In the genomic region with DNA sequence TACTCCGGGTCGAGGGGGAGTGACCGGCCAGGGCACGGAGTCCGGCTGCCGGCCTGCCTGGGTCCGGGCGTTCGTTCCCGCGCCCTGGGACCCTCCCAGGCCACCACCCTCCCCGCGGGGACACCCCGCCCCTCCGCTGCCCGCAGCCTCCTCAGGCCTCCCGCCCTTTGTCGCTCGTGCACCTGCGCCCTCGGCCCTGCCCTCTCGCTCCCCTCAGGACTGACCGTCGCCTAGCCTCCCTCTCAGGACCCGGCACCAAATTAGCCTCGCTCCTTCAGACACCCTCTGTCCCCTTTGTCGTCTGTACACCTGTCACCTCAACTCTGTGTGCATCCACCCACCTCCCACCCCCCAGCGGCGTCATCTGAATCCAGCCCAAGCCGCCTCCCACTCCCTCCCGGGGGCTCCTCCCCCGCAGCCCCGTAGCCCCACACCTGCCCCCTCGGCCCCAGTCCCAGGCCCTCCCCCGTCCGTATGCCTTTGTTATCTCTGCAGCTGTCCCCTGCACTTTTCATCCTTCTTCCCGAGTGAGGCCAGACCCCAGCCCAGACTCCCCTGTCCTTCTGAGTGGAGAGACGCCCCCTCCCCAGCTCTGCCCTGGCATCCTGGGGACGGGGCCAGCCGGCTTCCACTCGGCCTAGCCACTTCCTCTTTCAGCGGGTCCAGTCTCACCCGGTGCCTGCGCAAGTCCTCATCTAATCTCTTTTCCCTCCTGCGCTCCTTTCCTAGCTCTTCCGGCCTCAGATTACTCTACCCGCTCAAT, we compare ENCODE assay signal across 8 cellular contexts. TPM values are rescaled to one million over a fixed set of nuclear protein-coding genes. Genes with fewer than 3 reads are reported as not detected.
A peak's percentile ranks its signal among the peaks of the same experiment; 100 is the strongest.
DNase-seq lines count a peak whose midpoint lies in the region; ATAC-seq and TF ChIP-seq lines count a peak whose summit lies in the region.

No MANE protein-coding gene starts in this region.

- no peaks in the 10 kb centered on the region for H3K36me3 ChIP-seq in urinary bladder (ENCODE audit: insufficient read depth)

- 1% methylated on average over 47 of the region's 47 CpGs for WGBS in urinary bladder

- H3K4me3 ChIP-seq in urinary bladder (ENCODE audit: low read depth, low read length), result peak overlapping the region; percentile 54

- peak; percentile 24 for TF ChIP-seq POLR2A in erythroblast (IDR thresholded peaks at IDR 0.05; ENCODE audit: low read length)

- DNase-seq in DMS 273 (lab: John Stamatoyannopoulos, UW; ENCODE audit: unreplicated experiment) (peak; percentile 48), DMS 273 treated with DMSO at 0.1 percent for 48 hours (lab: John Stamatoyannopoulos, UW) (no peak), NCI-H69 (lab: John Stamatoyannopoulos, UW) (peak; percentile 78), erythroblast (lab: John Stamatoyannopoulos, UW) (peak; percentile 49 to 63), neural crest cell (ENCODE audit: low read depth, low spot score) (peak; percentile 42)
- DNase-seq in activated CD8-positive, alpha-beta memory T cell treated with anti-CD3 and anti-CD28 coated beads, Interleukin-2, amount 10 ng/mL, durations not matched to agents 7 days and 5 days, result peak; percentile 73

- H3K36me3 Mint-ChIP-seq in activated CD8-positive, alpha-beta memory T cell treated with anti-CD3 and anti-CD28 coated beads, Interleukin-2, amount 10 ng/mL, durations not matched to agents 7 days and 5 days, result peaks cover 8% of the 10 kb centered on the region
- H3K36me3 Mint-ChIP-seq in neural crest cell (ENCODE audit: low read depth), result peaks cover 4% of the 10 kb centered on the region

- H3K9me3 Mint-ChIP-seq in activated CD8-positive, alpha-beta memory T cell treated with anti-CD3 and anti-CD28 coated beads, Interleukin-2, amount 10 ng/mL, durations not matched to agents 7 days and 5 days (ENCODE audit: low read depth), result no peaks in the 10 kb centered on the region
- H3K9me3 Mint-ChIP-seq in neural crest cell, result no peaks in the 10 kb centered on the region

- peaks cover 15% of the 10 kb centered on the region for H3K27me3 Mint-ChIP-seq in activated CD8-positive, alpha-beta memory T cell treated with anti-CD3 and anti-CD28 coated beads, Interleukin-2, amount 10 ng/mL, durations not matched to agents 7 days and 5 days
- H3K27me3 Mint-ChIP-seq in neural crest cell (ENCODE audit: low read depth), result peaks cover 16% of the 10 kb centered on the region

- H3K27ac ChIP-seq in urinary bladder (ENCODE audit: low read depth), result no peak overlapping the region

- peaks cover 21% of the 10 kb centered on the region for H3K4me1 Mint-ChIP-seq in activated CD8-positive, alpha-beta memory T cell treated with anti-CD3 and anti-CD28 coated beads, Interleukin-2, amount 10 ng/mL, durations not matched to agents 7 days and 5 days
- peaks cover 21% of the 10 kb centered on the region for H3K4me1 Mint-ChIP-seq in neural crest cell

- CTCF ChIA-PET in activated CD8-positive, alpha-beta memory T cell treated with anti-CD3 and anti-CD28 coated beads, Interleukin-2, amount 10 ng/mL, durations not matched to agents 7 days and 5 days (lab: Charles Lee), result interaction anchor here (0.8 to 3.1 kb wide), 7 partner anchors 22 to 117 kb away, joined by 3 to 16 read pairs (median 4); no protein-coding TSS in a partner anchor

- ATAC-seq in HG03108 (IDR thresholded peaks at IDR 0.05; ENCODE audit: unreplicated experiment), result peak; percentile 21
- peak; percentile 30 for ATAC-seq in activated CD8-positive, alpha-beta memory T cell treated with anti-CD3 and anti-CD28 coated beads, Interleukin-2, amount 10 ng/mL, durations not matched to agents 7 days and 5 days

- peak overlapping the region; percentile 82 for H3K27ac Mint-ChIP-seq in activated CD8-positive, alpha-beta memory T cell treated with anti-CD3 and anti-CD28 coated beads, Interleukin-2, amount 10 ng/mL, durations not matched to agents 7 days and 5 days
- H3K27ac Mint-ChIP-seq in neural crest cell (ENCODE audit: unreplicated experiment), result no peak overlapping the region

- no peak for TF ChIP-seq CTCF in neural crest cell (conservative IDR thresholded peaks at IDR 0.05)

- peak overlapping the region; percentile 85 for H3K4me3 Mint-ChIP-seq in activated CD8-positive, alpha-beta memory T cell treated with anti-CD3 and anti-CD28 coated beads, Interleukin-2, amount 10 ng/mL, durations not matched to agents 7 days and 5 days
- peak overlapping the region; percentile 89 for H3K4me3 Mint-ChIP-seq in neural crest cell

- H3K4me1 ChIP-seq in urinary bladder (ENCODE audit: insufficient read depth), result no peaks in the 10 kb centered on the region

RNA-seq across cellular contexts. Expression of a gene that starts 0.6 kb away (rescaled TPM):
- 1 to 10 TPM; 1.1 TPM for total RNA-seq in activated CD8-positive, alpha-beta memory T cell treated with anti-CD3 and anti-CD28 coated beads, Interleukin-2, amount 10 ng/mL, durations not matched to agents 7 days and 5 days
- total RNA-seq in neural crest cell (3.3 TPM in 2 replicates), urinary bladder (0.11 TPM)
- 0.16 TPM for polyA plus RNA-seq in urinary bladder

RNA-seq across cellular contexts. Expression of a gene that starts 21.5 kb away (rescaled TPM):
- 10 to 100 TPM; 81.4 to 87.2 TPM for total RNA-seq in activated CD8-positive, alpha-beta memory T cell treated with anti-CD3 and anti-CD28 coated beads, Interleukin-2, amount 10 ng/mL, durations not matched to agents 7 days and 5 days
- total RNA-seq in neural crest cell, result 96.3 and 99.0 TPM in 2 replicates
- 29.3 TPM for total RNA-seq in urinary bladder
- 55.2 TPM for polyA plus RNA-seq in urinary bladder

RNA-seq across cellular contexts. Expression of a gene that starts 27.3 kb away (rescaled TPM):
- total RNA-seq in activated CD8-positive, alpha-beta memory T cell treated with anti-CD3 and anti-CD28 coated beads, Interleukin-2, amount 10 ng/mL, durations not matched to agents 7 days and 5 days, result 10 to 100 TPM; 19.4 to 25.1 TPM
- 1.5 and 1.8 TPM in 2 replicates for total RNA-seq in neural crest cell
- 5.0 TPM for total RNA-seq in urinary bladder
- polyA plus RNA-seq in urinary bladder, result 4.3 TPM

RNA-seq across cellular contexts. Expression of a gene that starts 31.2 kb away (rescaled TPM):
- 10 to 100 TPM; 52.0 to 56.7 TPM for total RNA-seq in activated CD8-positive, alpha-beta memory T cell treated with anti-CD3 and anti-CD28 coated beads, Interleukin-2, amount 10 ng/mL, durations not matched to agents 7 days and 5 days
- 25.6 and 29.0 TPM in 2 replicates for total RNA-seq in neural crest cell
- total RNA-seq in urinary bladder, result 17.3 TPM
- polyA plus RNA-seq in urinary bladder, result 26.3 TPM

RNA-seq across cellular contexts. Expression of a gene that starts 40.5 kb away (rescaled TPM):
- total RNA-seq in activated CD8-positive, alpha-beta memory T cell treated with anti-CD3 and anti-CD28 coated beads, Interleukin-2, amount 10 ng/mL, durations not matched to agents 7 days and 5 days, result 1 to 10 TPM in 1 of 2 experiments, not detected in 1; 1.4 TPM
- 2.3 and 4.0 TPM in 2 replicates for total RNA-seq in neural crest cell
- 17.6 TPM for total RNA-seq in urinary bladder
- polyA plus RNA-seq in urinary bladder, result 30.1 TPM
